Comparison of ENCODE assay signal across 26 cellular contexts in the genomic region with DNA sequence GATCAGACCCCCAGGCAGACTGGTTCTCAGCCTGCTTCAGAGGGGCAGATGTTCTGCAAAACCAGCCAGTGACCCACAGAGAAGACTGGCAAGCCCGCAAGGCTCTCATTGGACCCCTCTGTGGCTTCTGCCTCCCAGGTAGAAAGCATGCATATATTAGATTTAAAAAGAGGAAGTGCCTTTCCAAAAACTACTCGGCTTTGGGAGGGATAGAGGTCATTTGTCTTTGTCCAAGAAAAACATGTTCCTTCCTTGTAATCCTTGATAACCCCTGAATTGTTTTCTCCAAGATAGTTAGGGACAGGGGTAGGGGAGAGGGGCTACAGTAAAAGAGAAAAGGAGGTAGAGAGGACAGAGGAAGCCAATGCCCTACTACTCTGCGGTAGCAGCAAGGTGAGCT.
"Had no signal": no experiment of that assay in that cellular context is flagged by ENCODE, and none has a peak within 500 bp of the region (broad histone marks: within the 10 kb centered on the region; RNA-seq: fewer than 3 reads in every experiment).

No MANE protein-coding gene starts in this region.

- DNase-seq: activated CD4-positive, alpha-beta T cell treated with anti-CD3 and anti-CD28 coated beads for 1 hour; activated CD8-positive, alpha-beta T cell treated with anti-CD3 and anti-CD28 coated beads, Interleukin-2, amount 10 ng/mL, durations not matched to agents 7 days and 5 days; activated effector memory CD4-positive, alpha-beta T cell treated with Interleukin-2 at 50 U/mL for 16 hours; activated naive CD4-positive, alpha-beta T cell treated with anti-CD3 and anti-CD28 coated beads for 36 hours; activated naive CD8-positive, alpha-beta T cell treated with anti-CD3 and anti-CD28 coated beads for 36 hours; adrenal gland; aorta; body of pancreas; effector memory CD4-positive, alpha-beta T cell; erythroblast; left cardiac atrium; left ventricle myocardium superior; naive B cell; nephron progenitor cell; right lobe of liver; stimulated activated CD4-positive, alpha-beta T cell treated with anti-CD3 and anti-CD28 coated beads, Interleukin-2, amount 100 ng/mL, for 48 hours; stimulated activated naive CD8-positive, alpha-beta T cell treated with anti-CD3 and anti-CD28 coated beads, Interleukin-15, Interleukin-2, amounts not matched to agents 100 U/mL and 50 U/mL, for 24 hours; testis; transverse colon; uterus had no signal

- H3K9me3 ChIP-seq: adrenal gland, body of pancreas, gastroesophageal sphincter, neutrophil, right lobe of liver, testis, transverse colon, uterus had no signal

- FAIRE-seq: colon, keratinocyte had no signal

- H3K27ac ChIP-seq: adrenal gland, body of pancreas, gastroesophageal sphincter, hepatocyte, neutrophil, right lobe of liver, testis, transverse colon, uterus had no signal

- ATAC-seq: activated CD8-positive, alpha-beta T cell treated with anti-CD3 and anti-CD28 coated beads, Interleukin-2, amount 10 ng/mL, durations not matched to agents 7 days and 5 days; body of pancreas; gastroesophageal sphincter; left cardiac atrium; left ventricle myocardium superior; right lobe of liver; stimulated activated naive CD8-positive, alpha-beta T cell treated with anti-CD3 and anti-CD28 coated beads, Interleukin-15, Interleukin-2, amounts not matched to agents 100 U/mL and 50 U/mL, for 24 hours; WTC11 had no signal

- H3K36me3 ChIP-seq: adrenal gland, gastroesophageal sphincter, neutrophil, right lobe of liver, transverse colon, uterus had no signal
